ENCODE assay signal across 25 cellular contexts in the genomic region with DNA sequence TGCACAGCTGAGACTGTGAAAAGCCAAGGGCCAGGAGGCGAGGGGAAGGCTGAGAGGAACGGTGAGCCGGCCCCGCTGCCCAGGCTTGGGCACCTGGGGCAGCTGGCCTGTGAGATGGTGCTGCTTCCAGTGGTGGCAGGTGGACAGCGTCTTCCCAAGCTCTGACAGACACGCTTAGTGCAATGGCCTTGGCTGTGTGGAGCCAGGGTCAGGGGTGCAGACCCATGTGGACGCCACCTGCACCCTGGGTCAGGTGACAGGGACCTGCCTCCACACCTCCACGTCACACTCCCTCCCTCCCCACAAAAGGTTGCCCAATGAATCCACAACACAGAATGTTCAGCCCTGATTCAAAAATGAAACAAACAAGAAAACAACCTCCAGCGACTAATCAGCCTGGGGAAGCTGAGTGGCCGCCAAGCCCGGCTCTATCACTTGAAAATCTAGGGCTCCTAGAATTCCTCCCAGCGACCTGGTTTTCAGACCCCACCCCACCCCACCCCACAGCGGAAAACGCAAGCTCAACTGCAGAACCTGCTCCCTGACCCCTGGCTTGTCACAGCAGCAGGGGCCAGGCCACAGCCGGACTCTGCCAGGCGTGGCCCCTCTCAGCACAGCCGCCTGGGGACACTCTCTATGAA. TPM values are rescaled to one million over a fixed set of nuclear protein-coding genes. Genes with fewer than 3 reads are reported as not detected.
DNase-seq lines count a peak whose midpoint lies in the region; ATAC-seq, FAIRE-seq and TF ChIP-seq lines count a peak whose summit lies in the region.
"Had no signal": no experiment of that assay in that cellular context is flagged by ENCODE, and none has a peak within 500 bp of the region (broad histone marks: within the 10 kb centered on the region; RNA-seq: fewer than 3 reads in every experiment).

No MANE protein-coding gene starts in this region.

- TF ChIP-seq CTCF in K562 (IDR thresholded peaks at IDR 0.05 in 2 of 3, conservative IDR thresholded peaks at IDR 0.05 in 1 of 3; ENCODE audit: insufficient read depth in 2 of 3, low read depth in 1 of 3, low read length in 3 of 3) (no peak), liver (IDR thresholded peaks at IDR 0.05; ENCODE audit: low read depth, low read length, missing input control) (no peak), sigmoid colon (IDR thresholded peaks at IDR 0.05) (no peak)

- WGBS in K562 (ENCODE audit: insufficient coverage, low coverage, missing lambda C conversion rate): 1% methylated on average over 17 of the region's 17 CpGs
- WGBS in liver: 35% methylated on average over 17 of the region's 17 CpGs
- 79 to 86% methylated on average over 17 of the region's 17 CpGs for WGBS in sigmoid colon, 2 donors

- CTCF ChIA-PET in K562 (lab: Yijun Ruan, JAX; ENCODE audit: low intra/inter-chr PET ratio): no interaction called here

- TF ChIP-seq RAD21 in K562 (CRISPR knock-in tag; conservative IDR thresholded peaks at IDR 0.05 in 1 of 2, IDR thresholded peaks at IDR 0.05 in 1 of 2) (no peak), liver (IDR thresholded peaks at IDR 0.05) (peak; percentile 57 to 59)

- DNase-seq in K562 (ENCODE audit: extremely low read depth in 1 of 4, low spot score in 3 of 4) (no peak), sigmoid colon (no peak), NCI-H2081 treated with DMSO at 0.1 percent for 48 hours (lab: John Stamatoyannopoulos, UW) (no peak)
- DNase-seq: activated CD4-positive, alpha-beta T cell treated with anti-CD3 and anti-CD28 coated beads, Interleukin-2, amount 50 U/mL, for 48 hours; activated CD4-positive, CD25-positive, alpha-beta regulatory T cell; activated CD8-positive, alpha-beta memory T cell treated with anti-CD3 and anti-CD28 coated beads, Interleukin-2, amount 50 U/mL, for 4 hours; activated naive CD4-positive, alpha-beta T cell treated with anti-CD3 and anti-CD28 coated beads, Interleukin-2, amount 50 U/mL, for 16 hours; anterior cingulate cortex; central memory CD4-positive, alpha-beta T cell; NCI-H1105; NCI-H2029 treated with DMSO at 0.1 percent for 48 hours; NCI-H774; stimulated activated CD4-positive, alpha-beta T cell treated with anti-CD3 and anti-CD28 coated beads, Interleukin-12 subunit alpha, Interleukin-12 subunit beta, amount 100 ng/mL, for 4 hours; stimulated activated CD4-positive, alpha-beta T cell treated with anti-CD3 and anti-CD28 coated beads, Interleukin-4, amount 100 ng/mL, for 4 hours; stimulated activated naive CD4-positive, alpha-beta T cell; T1000; testis; uterus had no signal

- no peak overlapping the region for H2AFZ ChIP-seq in K562 (ENCODE audit: low read depth, low read length)

- no peak overlapping the region for H3K4me2 ChIP-seq in K562 (ENCODE audit: insufficient read depth, low read length)

- intact Hi-C loops in K562 (cut with micrococcal nuclease): no loop called here
- intact Hi-C loops in sigmoid colon (cut with DNase I): no loop called here

- TF ChIP-seq EP300 in K562 (IDR thresholded peaks at IDR 0.05; ENCODE audit: low read length) (no peak), sigmoid colon (IDR thresholded peaks at IDR 0.05) (no peak)

- H3K36me3 ChIP-seq in K562 (ENCODE audit: control insufficient read depth, insufficient read depth, low read length) (no peaks in the 10 kb centered on the region), duodenal mucosa (ENCODE audit: control insufficient read depth in 1 of 2, insufficient read depth in 2 of 2, low read length in 2 of 2) (no peaks in the 10 kb centered on the region), liver (ENCODE audit: control insufficient read depth in 4 of 4, insufficient read depth in 3 of 4, low read depth in 1 of 4, low read length in 3 of 4) (no peaks in the 10 kb centered on the region), sigmoid colon (no peaks in the 10 kb centered on the region)
- H3K36me3 ChIP-seq: uterus had no signal

- peak; percentile 44 for ATAC-seq in K562
- no peak for ATAC-seq in HG02870 (IDR thresholded peaks at IDR 0.05; ENCODE audit: unreplicated experiment)
- ATAC-seq in GM19397 (IDR thresholded peaks at IDR 0.05; ENCODE audit: unreplicated experiment): no peak

- FAIRE-seq in K562 (lab: Jason Lieb, UNC): no peak
- FAIRE-seq: GM12891 had no signal

- H4K20me1 ChIP-seq in K562 (replicated peaks; ENCODE audit: control insufficient read depth, insufficient read depth, low read length): no peaks in the 10 kb centered on the region; the same call in 1 of the 2 replicates

- H3K9me3 ChIP-seq in K562 (replicated peaks; ENCODE audit: control insufficient read depth, insufficient read depth, low read depth, low read length): no peaks in the 10 kb centered on the region
- no peaks in the 10 kb centered on the region for H3K9me3 ChIP-seq in duodenal mucosa (ENCODE audit: control insufficient read depth in 1 of 2, low read length in 2 of 2)
- H3K9me3 ChIP-seq in liver (ENCODE audit: control insufficient read depth in 4 of 4, low read length in 3 of 4): no peaks in the 10 kb centered on the region
- H3K9me3 ChIP-seq in sigmoid colon: no peaks in the 10 kb centered on the region
- H3K9me3 ChIP-seq: testis, uterus had no signal

- peaks cover 56 to 77% of the 10 kb centered on the region in 2 experiments for H3K27me3 ChIP-seq in K562 (ENCODE audit: control insufficient read depth in 2 of 2, insufficient read depth in 2 of 2, low read length in 2 of 2)
- no peaks in the 10 kb centered on the region for H3K27me3 ChIP-seq in duodenal mucosa (ENCODE audit: control insufficient read depth in 1 of 2, insufficient read depth in 2 of 2, low read length in 2 of 2)
- no peaks in the 10 kb centered on the region for H3K27me3 ChIP-seq in liver (ENCODE audit: control insufficient read depth in 4 of 4, insufficient read depth in 4 of 4, low read length in 3 of 4)
- H3K27me3 ChIP-seq in sigmoid colon: no peaks in the 10 kb centered on the region
- H3K27me3 ChIP-seq: testis, uterus had no signal

- H3K9me1 ChIP-seq in K562 (ENCODE audit: control insufficient read depth, insufficient read depth, low read length): peaks cover 5% of the 10 kb centered on the region

- H3K79me2 ChIP-seq in K562 (ENCODE audit: control insufficient read depth, insufficient read depth, low read length): no peaks in the 10 kb centered on the region

- no TSS peak for BruUV-seq in K562 (replicated peaks; lab: Mats Ljungman, UMichigan)

- H3K4me3 ChIP-seq in K562 (no peak overlapping the region), duodenal mucosa (ENCODE audit: low read depth in 1 of 2, low read length in 2 of 2) (no peak overlapping the region), liver (ENCODE audit: low read depth in 1 of 3, low read length in 3 of 3) (peak overlapping the region in 1 of 3 donors; percentile 14), sigmoid colon (no peak overlapping the region)
- H3K4me3 ChIP-seq: testis, uterus had no signal

- TF ChIP-seq POLR2A in K562 (conservative IDR thresholded peaks at IDR 0.05) (no peak), sigmoid colon (IDR thresholded peaks at IDR 0.05) (no peak)

- in situ Hi-C loops in K562 (cut with MboI): no loop called here

- H3K27ac ChIP-seq in K562 (ENCODE audit: extremely low read depth, low read depth, low read length) (no peak overlapping the region), duodenal mucosa (ENCODE audit: low read depth, low read length) (peak overlapping the region; percentile 65), liver (ENCODE audit: low read depth in 1 of 2, low read length in 2 of 2) (peak overlapping the region; percentile 93 to 97), sigmoid colon (peak overlapping the region; percentile 2 to 64 (median 18))
- H3K27ac ChIP-seq: C4-2B, epithelial cell of prostate, testis had no signal

- POLR2A ChIA-PET in K562 (lab: Yijun Ruan, JAX): interaction anchor here (0.6 to 0.9 kb wide), 2 partner anchors 8 to 9 kb away, joined by 3 read pairs; no protein-coding TSS in a partner anchor

- H3K4me1 ChIP-seq in K562 (replicated peaks in 1 of 2; ENCODE audit: control insufficient read depth in 2 of 2, insufficient read depth in 2 of 2, low read length in 2 of 2) (no peaks in the 10 kb centered on the region; a peak in 2 of 5 replicates), duodenal mucosa (ENCODE audit: control insufficient read depth in 1 of 2, insufficient read depth in 2 of 2, low read length in 2 of 2) (peaks cover 67 to 73% of the 10 kb centered on the region in 2 donors), liver (ENCODE audit: control insufficient read depth in 4 of 4, insufficient read depth in 4 of 4, low read length in 3 of 4) (peaks cover 26 to 71% (median 54%) of the 10 kb centered on the region in 4 donors), sigmoid colon (peaks cover 0 to 17% (median 13%) of the 10 kb centered on the region in 4 donors)

- H3K9ac ChIP-seq in K562 (ENCODE audit: insufficient read depth in 1 of 2, low read depth in 2 of 2, low read length in 2 of 2) (peak overlapping the region in 1 of 2 experiments; percentile 54; a peak in 1 of 4 replicates), duodenal mucosa (ENCODE audit: low read depth in 1 of 2, low read length in 2 of 2) (peak overlapping the region; percentile 54 to 55), liver (ENCODE audit: low read depth in 1 of 2, low read length in 2 of 2) (peak overlapping the region; percentile 69 to 81)

TF ChIP-seq in K562, 482 proteins besides CTCF, POLR2A, EP300 and RAD21 (continues in another document):
- no peak for TF ChIP-seq POLR2AphosphoS2 (IDR thresholded peaks at IDR 0.05; ENCODE audit: low read length)

RNA-seq across cellular contexts. Expression of gene PRKAG2, which starts 54.3 kb away (rescaled TPM):
- 7.2 and 11.4 TPM in 2 replicates for total RNA-seq in K562 (2011; cell fraction: chromatin; rRNA removed; ENCODE audit: low replicate concordance)
- 2.8 and 4.7 TPM in 2 replicates for total RNA-seq in K562 (2011; cell fraction: nucleolus; rRNA removed)
- total RNA-seq in K562 (2011; cell fraction: nucleoplasm; rRNA removed): 4.8 and 6.9 TPM in 2 replicates
- 3.1 TPM in 2 replicates for total RNA-seq in K562 (2014; rRNA removed)
- total RNA-seq in K562 (2014; rRNA removed; fragmentation: Illumina TruSeq; extraction: Trizol): 3.3 and 3.9 TPM in 2 replicates
- total RNA-seq in K562 (2015; rRNA removed; fragmentation: Illumina TruSeq; extraction: Trizol): 1.8 and 2.8 TPM in 2 replicates
- 3.6 and 5.0 TPM in 2 replicates for total RNA-seq in K562 (2021)
- polyA plus RNA-seq in K562 (2011; rRNA removed): 3.8 and 5.6 TPM in 2 replicates
- 1.3 and 1.8 TPM in 2 replicates for polyA plus RNA-seq in K562 (2011; cell fraction: cytosol; rRNA removed)
- polyA plus RNA-seq in K562 (2011; cell fraction: nucleus; rRNA removed): 3.0 and 4.6 TPM in 2 replicates
- 2.3 and 2.7 TPM in 2 replicates for polyA plus RNA-seq in K562 (2012)
- polyA plus RNA-seq in K562 (2014; fragmentation: Illumina TruSeq; extraction: Trizol): 3.2 and 4.0 TPM in 2 replicates
- 1 to 10 TPM in 1 of 2 experiments, under 1 TPM in 1; 0.99 to 1.1 TPM for polyA plus RNA-seq in K562 (2014; fragmentation: Nextera tagmentation; extraction: Ambion mirVana)
- 3.5 and 3.6 TPM in 2 replicates for polyA plus RNA-seq in K562 (2014; rRNA removed)
- polyA minus RNA-seq in K562 (2011; rRNA and poly(A)+ RNA removed): 4.2 and 6.0 TPM in 2 replicates
- polyA minus RNA-seq in K562 (2011; cell fraction: cytosol; rRNA and poly(A)+ RNA removed): 2.1 TPM in 1 of 2 replicates, not detected in the other
- 2.4 and 2.7 TPM in 2 replicates for polyA minus RNA-seq in K562 (2011; cell fraction: nucleus; rRNA and poly(A)+ RNA removed)
- 10 to 100 TPM in 1 of 2 donors, 1 to 10 TPM in 1; 3.6 to 25.1 TPM for total RNA-seq in liver
- 10 to 100 TPM; 11.5 to 22.2 TPM for polyA plus RNA-seq in liver
- 10 to 100 TPM; 37.1 to 51.2 (median 40.1) TPM for total RNA-seq in sigmoid colon
- 10 to 100 TPM; 19.2 to 31.9 (median 29.4) TPM for polyA plus RNA-seq in sigmoid colon
